Comparison of ENCODE assay signal across 8 cellular contexts in the genomic region with DNA sequence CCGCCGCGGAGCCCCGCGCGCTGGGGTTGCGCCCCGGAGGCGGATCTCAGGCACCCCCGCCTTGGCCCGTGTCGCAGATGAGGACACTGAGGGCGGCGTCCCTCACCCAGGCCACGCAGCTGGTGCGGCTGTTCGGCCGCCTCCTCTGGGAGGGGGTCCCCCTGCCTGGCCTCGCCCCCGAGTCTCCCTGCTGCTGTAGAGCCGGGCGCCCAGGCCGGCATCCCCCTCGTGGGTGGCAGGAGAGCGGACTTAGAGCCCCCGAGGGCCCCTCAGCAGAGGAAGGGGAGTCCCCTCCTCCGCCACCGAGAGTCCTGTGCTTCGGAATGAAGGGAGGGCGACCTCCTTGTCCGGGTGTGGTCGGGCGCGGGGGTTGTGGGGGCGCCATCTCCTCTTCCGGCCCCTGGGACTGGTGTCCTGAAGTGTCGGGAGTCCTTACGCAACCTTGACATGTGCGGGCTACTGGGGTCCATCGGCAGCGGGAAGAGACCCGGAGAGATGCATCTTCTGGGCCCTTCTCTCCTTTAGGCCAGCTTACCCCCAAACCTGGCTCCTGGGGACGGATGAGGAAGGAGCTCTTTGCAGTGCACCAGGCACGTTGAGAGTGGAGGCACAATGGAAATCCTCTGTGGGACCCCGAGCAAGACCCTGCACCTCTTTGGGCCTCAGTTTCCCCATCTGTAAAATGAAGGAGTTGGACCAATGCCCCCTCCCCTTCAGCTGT. TPM values are rescaled to one million over a fixed set of nuclear protein-coding genes. Genes with fewer than 3 reads are reported as not detected.
DNase-seq lines count a peak whose midpoint lies in the region; ATAC-seq and TF ChIP-seq lines count a peak whose summit lies in the region.

No MANE protein-coding gene starts in this region.

- no peaks in the 10 kb centered on the region for H3K79me1 ChIP-seq in mesendoderm (ENCODE audit: low read length)

- H3K18ac ChIP-seq in mesendoderm (ENCODE audit: low read length), result no peak overlapping the region

- no peak overlapping the region for H2AK5ac ChIP-seq in mesendoderm (ENCODE audit: low read length)

- H3K56ac ChIP-seq in mesendoderm (ENCODE audit: low read length), result no peak overlapping the region

- intact Hi-C loops in OCI-LY7 (cut with micrococcal nuclease; ENCODE audit: unreplicated experiment), result loop anchor here (1.0 kb wide), 1 partner anchor 221 kb away; no protein-coding TSS in a partner anchor

- WGBS in mesendoderm (ENCODE audit: extremely low coverage, insufficient coverage, low lambda C conversion rate), result no CpG with 5 or more reads among the region's 45 CpGs
- WGBS in upper lobe of left lung, 2 donors, result 0 to 2% methylated on average over 6 to 20 of the region's 45 CpGs

- H3K27me3 ChIP-seq in mesendoderm (ENCODE audit: insufficient read depth, low read length, poor library complexity) (peaks cover 10% of the 10 kb centered on the region), upper lobe of left lung (peaks cover 0 to 5% (median 0%) of the 10 kb centered on the region in 4 donors)

- peak overlapping the region; percentile 98 for H3K4me3 Mint-ChIP-seq in central memory CD8-positive, alpha-beta T cell

- no peak overlapping the region for H2BK15ac ChIP-seq in mesendoderm (replicated peaks; ENCODE audit: low read depth)

- no peak overlapping the region for H4K8ac ChIP-seq in mesendoderm (ENCODE audit: low read depth, low read length)

- no peaks in the 10 kb centered on the region for H3K9me2 ChIP-seq in OCI-LY7 (ENCODE audit: insufficient read depth, low read length)

- H3K27ac ChIP-seq in OCI-LY7 (ENCODE audit: low read depth, low read length, poor library complexity, severe bottlenecking) (no peak overlapping the region), mesendoderm (ENCODE audit: low read depth, low read length) (no peak overlapping the region), upper lobe of left lung (no peak overlapping the region)

- H3K4me2 ChIP-seq in OCI-LY7 (ENCODE audit: low read length), result peak overlapping the region; percentile 93
- peak overlapping the region; percentile 59 for H3K4me2 ChIP-seq in mesendoderm (ENCODE audit: low read length)

- POLR2A ChIA-PET in OCI-LY7 (lab: Charles Lee), result interaction anchor here (0.5 to 0.6 kb wide), 2 partner anchors 83 to 109 kb away, joined by 3 to 5 read pairs; no protein-coding TSS in a partner anchor

- no peak overlapping the region for H2BK5ac ChIP-seq in mesendoderm (ENCODE audit: low read length)

- no peak overlapping the region for H3K4ac ChIP-seq in mesendoderm (ENCODE audit: low read depth, low read length)

- H3K9me3 Mint-ChIP-seq in central memory CD8-positive, alpha-beta T cell, result no peaks in the 10 kb centered on the region

- no peaks in the 10 kb centered on the region for H3K27me3 Mint-ChIP-seq in central memory CD8-positive, alpha-beta T cell

- no peak for TF ChIP-seq EP300 in upper lobe of left lung (IDR thresholded peaks at IDR 0.05)

- H3K23ac ChIP-seq in mesendoderm (ENCODE audit: low read length), result no peak overlapping the region

- no TSS peak for BruUV-seq in OCI-LY7 (replicated peaks; lab: Mats Ljungman, UMichigan)

- TF ChIP-seq CTCF in OCI-LY7 (conservative IDR thresholded peaks at IDR 0.05; ENCODE audit: low read length) (no peak), upper lobe of left lung (IDR thresholded peaks at IDR 0.05) (no peak)

- no peaks in the 10 kb centered on the region for H4K20me1 ChIP-seq in OCI-LY7 (ENCODE audit: insufficient read depth, low read length)

- H3K36me3 Mint-ChIP-seq in central memory CD8-positive, alpha-beta T cell (ENCODE audit: insufficient read depth), result peaks cover 2% of the 10 kb centered on the region

- H3K27ac Mint-ChIP-seq in central memory CD8-positive, alpha-beta T cell (ENCODE audit: low read depth), result peak overlapping the region; percentile 89

- peak; percentile 37 for ATAC-seq in central memory CD8-positive, alpha-beta T cell (replicated peaks; ENCODE audit: extremely low read depth, poor library complexity, severe bottlenecking)
- peak in 1 of 2 donors; percentile 20 for ATAC-seq in upper lobe of left lung (ENCODE audit: low FRiP score in 2 of 2)
- ATAC-seq in GM18520 (IDR thresholded peaks at IDR 0.05; ENCODE audit: unreplicated experiment), result no peak

- no peak for TF ChIP-seq POLR2A in upper lobe of left lung (IDR thresholded peaks at IDR 0.05)

- no peak overlapping the region for H4K5ac ChIP-seq in mesendoderm (ENCODE audit: low read length)

- no peaks in the 10 kb centered on the region for H3K79me2 ChIP-seq in OCI-LY7 (ENCODE audit: insufficient read depth, low read depth, low read length)
- no peaks in the 10 kb centered on the region for H3K79me2 ChIP-seq in mesendoderm (ENCODE audit: control insufficient read depth, insufficient read depth, low read length)

- no peaks in the 10 kb centered on the region for H3K9me3 ChIP-seq in OCI-LY7 (ENCODE audit: low read length)
- no peaks in the 10 kb centered on the region for H3K9me3 ChIP-seq in upper lobe of left lung

- H3K36me3 ChIP-seq in OCI-LY7 (ENCODE audit: insufficient read depth, low read length), result no peaks in the 10 kb centered on the region
- H3K36me3 ChIP-seq in mesendoderm (ENCODE audit: control insufficient read depth, insufficient read depth, low read length), result no peaks in the 10 kb centered on the region
- no peaks in the 10 kb centered on the region for H3K36me3 ChIP-seq in upper lobe of left lung

- H3K4me3 ChIP-seq in OCI-LY7 (ENCODE audit: low read depth, low read length, poor library complexity, severe bottlenecking) (peak overlapping the region; percentile 72), mesendoderm (ENCODE audit: low read length) (no peak overlapping the region), upper lobe of left lung (peak overlapping the region; percentile 53 to 70 (median 64))

- CTCF ChIA-PET in OCI-LY7 (lab: Charles Lee; ENCODE audit: unreplicated experiment), result no interaction called here

- H2BK120ac ChIP-seq in mesendoderm (ENCODE audit: low read depth, low read length), result no peak overlapping the region

- H3K4me1 ChIP-seq in OCI-LY7 (ENCODE audit: insufficient read depth, low read length, poor library complexity, severe bottlenecking), result peaks cover 9% of the 10 kb centered on the region
- H3K4me1 ChIP-seq in mesendoderm (ENCODE audit: control insufficient read depth, low read depth, low read length), result no peaks in the 10 kb centered on the region
- H3K4me1 ChIP-seq in upper lobe of left lung, result peaks cover 13 to 18% (median 14%) of the 10 kb centered on the region in 4 donors

- peak; percentile 18 for DNase-seq in stimulated activated CD4-positive, alpha-beta T cell treated with anti-CD3 and anti-CD28 coated beads, Interleukin-12 subunit alpha, Interleukin-12 subunit beta, amount 100 ng/mL, for 4 hours
- DNase-seq in stimulated activated CD4-positive, alpha-beta T cell treated with anti-CD3 and anti-CD28 coated beads, Interleukin-1b, Interleukin-23, amount 100 ng/mL, for 48 hours, result no peak
- DNase-seq in OCI-LY7 (ENCODE audit: low spot score), result peak; percentile 17
- DNase-seq in central memory CD8-positive, alpha-beta T cell (ENCODE audit: low spot score in 2 of 2), result peak in 1 of 2 donors; percentile 24
- no peak for DNase-seq in mesendoderm
- no peak for DNase-seq in upper lobe of left lung
- no peak for DNase-seq in COR-L47 (lab: John Stamatoyannopoulos, UW)

- no peak overlapping the region for H3K9ac ChIP-seq in mesendoderm (ENCODE audit: low read length)

- H2AFZ ChIP-seq in OCI-LY7 (ENCODE audit: low read length), result peak overlapping the region; percentile 77

- peaks cover 6% of the 10 kb centered on the region for H3K4me1 Mint-ChIP-seq in central memory CD8-positive, alpha-beta T cell

RNA-seq across cellular contexts. Expression of a gene that starts 11.7 kb away (rescaled TPM):
- 65.0 and 69.0 TPM in 2 replicates for total RNA-seq in OCI-LY7 (2014; rRNA removed; shearing (Covaris generic))
- total RNA-seq in OCI-LY7 (2022) (79.8 and 89.9 TPM in 2 replicates), upper lobe of left lung (10 to 100 TPM in 5 of 6 donors, 1 to 10 TPM in 1; 6.7 to 37.7 (median 17.8) TPM)
- 35.1 TPM for polyA plus RNA-seq in mesendoderm (2013, experiment 1 of 2)
- polyA plus RNA-seq in mesendoderm (2013, experiment 2 of 2), result 35.8 TPM

RNA-seq across cellular contexts. Expression of a gene that starts 17.5 kb away (rescaled TPM):
- total RNA-seq in OCI-LY7 (2014; rRNA removed; shearing (Covaris generic)), result 0.06 TPM in 1 of 2 replicates, not detected in the other
- total RNA-seq in OCI-LY7 (2022) (not detected in 2 replicates), upper lobe of left lung (under 1 TPM in 1 of 6 donors, not detected in 5; 0.10 TPM)
- 0.01 TPM for polyA plus RNA-seq in mesendoderm (2013, experiment 1 of 2)
- polyA plus RNA-seq in mesendoderm (2013, experiment 2 of 2), result 0.01 TPM

Comparison
In these comparisons a context has a peak if more than half of its experiments do, and no peak if none do; other contexts are left out.
1. DNase-seq: peak in stimulated activated CD4-positive, alpha-beta T cell treated with anti-CD3 and anti-CD28 coated beads, Interleukin-12 subunit alpha, Interleukin-12 subunit beta, amount 100 ng/mL, for 4 hours (single experiment) and OCI-LY7 (single experiment); none in stimulated activated CD4-positive, alpha-beta T cell treated with anti-CD3 and anti-CD28 coated beads, Interleukin-1b, Interleukin-23, amount 100 ng/mL, for 48 hours (single experiment), mesendoderm (single experiment), upper lobe of left lung (0 of 2) and COR-L47 (single experiment).